In genomic region chr10:82942572-82943091, GRCh38 we compare ENCODE assay signal across 12 cellular contexts.
DNase-seq lines count a peak whose midpoint lies in the region; ATAC-seq and TF ChIP-seq lines count a peak whose summit lies in the region.
"Had no signal": no experiment of that assay in that cellular context is flagged by ENCODE, and none has a peak within 500 bp of the region (broad histone marks: within the 10 kb centered on the region; RNA-seq: fewer than 3 reads in every experiment).

No MANE protein-coding gene starts in this region.

- H3K4me2 ChIP-seq in smooth muscle cell = peak overlapping the region; percentile 52

- intact Hi-C loops in adrenal gland (cut with DNase I) (no loop called here), left ventricle myocardium superior (cut with micrococcal nuclease) (no loop called here)

- H3K9ac ChIP-seq in smooth muscle cell (ENCODE audit: low read depth) = no peak overlapping the region

- no peak overlapping the region for H2AFZ ChIP-seq in smooth muscle cell (ENCODE audit: low read depth)

- H3K27ac ChIP-seq in adrenal gland = peak overlapping the region in 1 of 5 donors; percentile 58
- no peak overlapping the region for H3K27ac ChIP-seq in smooth muscle cell (ENCODE audit: low read depth)

- H4K20me1 ChIP-seq in smooth muscle cell (ENCODE audit: low read depth) = no peaks in the 10 kb centered on the region

- ATAC-seq in left ventricle myocardium superior (peak; percentile 78), GM21576 (IDR thresholded peaks at IDR 0.05; ENCODE audit: unreplicated experiment) (no peak)
- ATAC-seq: activated naive CD4-positive, alpha-beta T cell treated with anti-CD3 and anti-CD28 coated beads, Interleukin-2, amount 50 U/mL, for 72 hours; stimulated activated naive B cell treated with anti-CD40 and anti-IgM and Interleukin-4, amounts not matched to agents 10 μg/mL and 1 μg/mL and 100 μg/mL, for 72 hours had no signal

- H3K9me3 ChIP-seq in adrenal gland (replicated peaks in 1 of 3) = no peaks in the 10 kb centered on the region
- no peaks in the 10 kb centered on the region for H3K9me3 ChIP-seq in smooth muscle cell (replicated peaks; ENCODE audit: low read depth)

- no peaks in the 10 kb centered on the region for H3K79me2 ChIP-seq in smooth muscle cell (ENCODE audit: low read depth)

- no peak for TF ChIP-seq CTCF in adrenal gland (IDR thresholded peaks at IDR 0.05)
- TF ChIP-seq CTCF in smooth muscle cell (IDR thresholded peaks at IDR 0.05; ENCODE audit: borderline replicate concordance, insufficient read depth, poor library complexity, severe bottlenecking) = no peak

- H3K27me3 ChIP-seq in adrenal gland (no peaks in the 10 kb centered on the region), smooth muscle cell (ENCODE audit: low read depth) (no peaks in the 10 kb centered on the region)

- no peak for TF ChIP-seq POLR2A in adrenal gland (IDR thresholded peaks at IDR 0.05)

- DNase-seq in HS-5 (ENCODE audit: low read depth) (peak; percentile 42), adrenal gland (peak; percentile 25 to 74 (median 58)), left ventricle myocardium superior (peak; percentile 32), smooth muscle cell (lab: John Stamatoyannopoulos, UW; ENCODE audit: unreplicated experiment) (no peak), SK-N-DZ (ENCODE audit: low spot score) (no peak)
- DNase-seq in stimulated activated CD4-positive, alpha-beta T cell treated with anti-CD3 and anti-CD28 coated beads, Interleukin-2, amount 100 ng/mL, for 24 hours = no peak
- DNase-seq in activated CD4-positive, alpha-beta T cell treated with anti-CD3 and anti-CD28 coated beads for 48 hours = no peak
- DNase-seq: effector CD4-positive, alpha-beta T cell; NCI-H1048; stimulated activated naive B cell treated with anti-CD40 and anti-IgM and Interleukin-4, amounts not matched to agents 10 μg/mL and 1 μg/mL and 100 μg/mL, for 72 hours had no signal

- WGBS in adrenal gland, 4 donors = 7 to 40% (median 15%) methylated on average over 1 of the region's 1 CpG
- WGBS in smooth muscle cell (ENCODE audit: low lambda C conversion rate) = 33% methylated on average over 1 of the region's 1 CpG

- H3F3A ChIP-seq in smooth muscle cell (ENCODE audit: low read depth) = no peaks in the 10 kb centered on the region

- peaks cover 5 to 8% of the 10 kb centered on the region in 2 donors for H3K4me1 ChIP-seq in adrenal gland (replicated peaks in 1 of 2)
- H3K4me1 ChIP-seq in smooth muscle cell (ENCODE audit: low read depth) = no peaks in the 10 kb centered on the region

- H3K4me3 ChIP-seq in adrenal gland (no peak overlapping the region), smooth muscle cell (no peak overlapping the region)

- H3K36me3 ChIP-seq in adrenal gland (replicated peaks in 1 of 2) (no peaks in the 10 kb centered on the region), smooth muscle cell (ENCODE audit: low read depth) (no peaks in the 10 kb centered on the region)

Comparison
In these comparisons a context has a peak if more than half of its experiments do, and no peak if none do; other contexts are left out.
1. DNase-seq: peak in HS-5 (single experiment), adrenal gland (7 of 7) and left ventricle myocardium superior (single experiment); none in smooth muscle cell (single experiment), stimulated activated CD4-positive, alpha-beta T cell treated with anti-CD3 and anti-CD28 coated beads, Interleukin-2, amount 100 ng/mL, for 24 hours (0 of 2), SK-N-DZ (single experiment) and activated CD4-positive, alpha-beta T cell treated with anti-CD3 and anti-CD28 coated beads for 48 hours (single experiment).